1 cellular context compared by ENCODE assay signal in genomic region chr11:116916872-116917271, GRCh38.
TF ChIP-seq lines count a peak whose summit lies in the region.

No MANE protein-coding gene starts in this region.

TF ChIP-seq in WTC11, 78 proteins besides CTCF, POLR2A, EP300 and RAD21 (continued from another document):
- TF ChIP-seq PREB (CRISPR knock-in tag; IDR thresholded peaks at IDR 0.05; ENCODE audit: borderline replicate concordance) (no peak), E2F4 (CRISPR knock-in tag; IDR thresholded peaks at IDR 0.05; ENCODE audit: borderline replicate concordance, low read depth) (no peak), JAZF1 (CRISPR knock-in tag; IDR thresholded peaks at IDR 0.05) (no peak), STAT6 (CRISPR knock-in tag; conservative IDR thresholded peaks at IDR 0.05; ENCODE audit: low read depth) (no peak), ZNF416 (CRISPR knock-in tag; IDR thresholded peaks at IDR 0.05) (no peak), SMAD4 (CRISPR knock-in tag; IDR thresholded peaks at IDR 0.05) (no peak), CREB1 (CRISPR knock-in tag; IDR thresholded peaks at IDR 0.05) (no peak), ZNF396 (CRISPR knock-in tag; IDR thresholded peaks at IDR 0.05; ENCODE audit: borderline replicate concordance) (no peak), ZBTB21 (CRISPR knock-in tag; IDR thresholded peaks at IDR 0.05; ENCODE audit: borderline replicate concordance) (no peak), ZSCAN18 (CRISPR knock-in tag; IDR thresholded peaks at IDR 0.05) (no peak), ZNF232 (CRISPR knock-in tag; IDR thresholded peaks at IDR 0.05) (no peak), NFATC4 (CRISPR knock-in tag; IDR thresholded peaks at IDR 0.05) (no peak), NR3C1 (CRISPR knock-in tag; conservative IDR thresholded peaks at IDR 0.05; ENCODE audit: low read depth) (no peak), TEAD4 (CRISPR knock-in tag; IDR thresholded peaks at IDR 0.05) (no peak), ATF6 (CRISPR knock-in tag; IDR thresholded peaks at IDR 0.05) (no peak), ETV6 (CRISPR knock-in tag; IDR thresholded peaks at IDR 0.05) (no peak), RORB (CRISPR knock-in tag; IDR thresholded peaks at IDR 0.05) (no peak), SP1 (CRISPR knock-in tag; conservative IDR thresholded peaks at IDR 0.05) (no peak), ZNF671 (CRISPR knock-in tag; IDR thresholded peaks at IDR 0.05) (no peak)
